ENCODE assay signal across 8 cellular contexts in the genomic region with DNA sequence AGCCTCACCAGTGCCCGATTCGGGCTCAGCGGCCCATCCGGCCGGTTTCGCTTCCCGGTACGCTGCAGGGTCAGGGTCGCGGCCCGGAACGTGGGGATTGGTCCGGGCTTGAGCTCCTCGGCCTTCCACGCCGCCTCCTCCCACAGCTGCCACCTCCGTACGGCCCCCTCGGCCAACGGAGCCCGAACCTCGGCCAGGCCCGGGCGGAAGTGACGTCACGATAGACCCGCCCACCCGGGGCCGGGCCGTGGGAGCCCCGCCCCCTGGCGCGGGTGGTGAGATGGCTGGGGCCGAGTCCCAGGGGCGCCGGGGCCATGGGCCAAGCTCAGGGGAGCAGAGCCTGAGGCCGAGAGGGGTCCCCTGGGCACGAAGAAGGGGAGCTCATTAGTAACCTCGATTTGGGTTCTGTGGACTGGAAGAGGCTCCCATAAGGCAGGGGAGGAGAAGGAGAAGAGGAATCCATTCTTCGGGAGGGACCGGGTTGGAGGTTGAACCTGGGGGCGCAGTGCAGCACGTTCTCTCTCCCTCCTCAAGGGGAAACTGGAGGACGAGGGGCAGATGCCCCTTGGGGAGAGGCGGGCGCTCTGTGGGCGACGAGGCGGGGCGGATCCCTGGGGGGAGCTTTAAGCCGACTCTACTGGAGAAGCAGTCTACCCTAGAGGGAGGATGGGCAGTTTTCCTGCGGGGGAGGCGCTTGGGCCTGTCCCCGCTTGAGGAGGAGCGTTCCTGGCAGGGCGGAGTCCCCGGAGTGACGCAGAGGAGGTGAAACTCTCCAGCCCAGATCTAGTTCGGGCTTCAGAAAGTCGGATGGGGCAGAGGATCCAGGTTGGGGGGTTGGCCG. TPM values are rescaled to one million over a fixed set of nuclear protein-coding genes. Genes with fewer than 3 reads are reported as not detected.
DNase-seq lines count a peak whose midpoint lies in the region; ATAC-seq, FAIRE-seq and TF ChIP-seq lines count a peak whose summit lies in the region.

A gene with protein sequence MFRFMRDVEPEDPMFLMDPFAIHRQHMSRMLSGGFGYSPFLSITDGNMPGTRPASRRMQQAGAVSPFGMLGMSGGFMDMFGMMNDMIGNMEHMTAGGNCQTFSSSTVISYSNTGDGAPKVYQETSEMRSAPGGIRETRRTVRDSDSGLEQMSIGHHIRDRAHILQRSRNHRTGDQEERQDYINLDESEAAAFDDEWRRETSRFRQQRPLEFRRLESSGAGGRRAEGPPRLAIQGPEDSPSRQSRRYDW (minus strand): TSS at position 211 of the 841 bp plus-strand sequence. CDS start 807 bp downstream, outside the sequence.

- H3K4me1 Mint-ChIP-seq in natural killer cell treated with Interleukin-12 subunit alpha and Interleukin-12 subunit beta and Interleukin-15 and Interleukin-18, amount 100 ng/mL, for 72 hours (ENCODE audit: low read depth in 2 of 2), result peaks cover 12 to 22% of the 10 kb centered on the region in 2 donors

- H3K27me3 ChIP-seq in Loucy (ENCODE audit: insufficient read depth, low read length, poor library complexity, severe bottlenecking), result peaks cover 3% of the 10 kb centered on the region

- H3K4me1 ChIP-seq in Loucy (ENCODE audit: insufficient read depth, low read length, poor library complexity, severe bottlenecking), result peaks cover 26% of the 10 kb centered on the region

- H3K9ac ChIP-seq in Loucy (ENCODE audit: low read depth, low read length, poor library complexity, severe bottlenecking), result peak within 1 kb of the TSS; percentile 97

- H3K36me3 Mint-ChIP-seq in natural killer cell treated with Interleukin-12 subunit alpha and Interleukin-12 subunit beta and Interleukin-15 and Interleukin-18, amount 100 ng/mL, for 72 hours, result peaks cover 8% of the 10 kb centered on the region

- peak; percentile 69 for FAIRE-seq in H54 (lab: Jason Lieb, UNC)

- ATAC-seq in natural killer cell treated with Interleukin-12 subunit alpha and Interleukin-12 subunit beta and Interleukin-15 and Interleukin-18, amount 100 ng/mL, for 72 hours, result peak; percentile 95 to 96
- peak; percentile 97 for ATAC-seq in stimulated activated naive CD8-positive, alpha-beta T cell treated with anti-CD3 and anti-CD28 coated beads, Interleukin-15, Interleukin-2, amounts not matched to agents 100 U/mL and 50 U/mL, for 24 hours

- peaks cover 4 to 8% of the 10 kb centered on the region in 2 donors for H3K27me3 Mint-ChIP-seq in natural killer cell treated with Interleukin-12 subunit alpha and Interleukin-12 subunit beta and Interleukin-15 and Interleukin-18, amount 100 ng/mL, for 72 hours

- TF ChIP-seq POLR2A in H54 (IDR thresholded peaks at IDR 0.05; ENCODE audit: low read depth, low read length), result peak; percentile 93
- TF ChIP-seq POLR2A in Raji (IDR thresholded peaks at IDR 0.05; ENCODE audit: insufficient read depth, low read depth, low read length), result peak; percentile 97

- DNase-seq in ELF-1 (ENCODE audit: low read depth, low spot score) (peak; percentile 100), H54 (ENCODE audit: insufficient read length, low spot score) (peak; percentile 92), fibroblast of peridontal ligament (ENCODE audit: extremely low read depth) (peak; percentile 99)
- peak; percentile 94 for DNase-seq in activated T-helper 9 cell treated with anti-CD3 and anti-CD28 coated beads, Interleukin-2, amount 50 U/mL, for 16 hours (ENCODE audit: low read depth)
- peak; percentile 99 for DNase-seq in natural killer cell treated with Interleukin-12 subunit alpha and Interleukin-12 subunit beta and Interleukin-15 and Interleukin-18, amount 100 ng/mL, for 72 hours (ENCODE audit: low spot score)
- DNase-seq in stimulated activated naive CD8-positive, alpha-beta T cell treated with anti-CD3 and anti-CD28 coated beads, Interleukin-15, Interleukin-2, amounts not matched to agents 100 U/mL and 50 U/mL, for 24 hours, result peak; percentile 98

- H3F3A ChIP-seq in Loucy (ENCODE audit: low read depth), result no peaks in the 10 kb centered on the region

- peak within 1 kb of the TSS; percentile 98 for H3K4me2 ChIP-seq in Loucy (ENCODE audit: low read depth, low read length, poor library complexity, severe bottlenecking)

- peaks cover 17% of the 10 kb centered on the region; the same call in 1 of the 2 replicates for H3K36me3 ChIP-seq in Loucy (ENCODE audit: insufficient read depth, low read length)

- H3K27ac Mint-ChIP-seq in natural killer cell treated with Interleukin-12 subunit alpha and Interleukin-12 subunit beta and Interleukin-15 and Interleukin-18, amount 100 ng/mL, for 72 hours, result peak within 1 kb of the TSS; percentile 89

- peak; percentile 91 for TF ChIP-seq CTCF in Loucy (conservative IDR thresholded peaks at IDR 0.05; ENCODE audit: low read length)

- H3K9me2 ChIP-seq in Loucy (replicated peaks; ENCODE audit: low read depth, low read length), result no peaks in the 10 kb centered on the region

- H3K9me3 ChIP-seq in Loucy (ENCODE audit: insufficient read depth, low read depth, low read length), result no peaks in the 10 kb centered on the region

- peaks cover 13% of the 10 kb centered on the region for H4K20me1 ChIP-seq in Loucy (ENCODE audit: insufficient read depth, low read length, poor library complexity, severe bottlenecking)

- H3K9me3 Mint-ChIP-seq in natural killer cell treated with Interleukin-12 subunit alpha and Interleukin-12 subunit beta and Interleukin-15 and Interleukin-18, amount 100 ng/mL, for 72 hours, result no peaks in the 10 kb centered on the region

- peak within 1 kb of the TSS; percentile 87 for H3K4me3 ChIP-seq in Loucy (ENCODE audit: low read length, poor library complexity, severe bottlenecking)

- H3K4me3 Mint-ChIP-seq in natural killer cell treated with Interleukin-12 subunit alpha and Interleukin-12 subunit beta and Interleukin-15 and Interleukin-18, amount 100 ng/mL, for 72 hours, result peak within 1 kb of the TSS; percentile 91

- peaks cover 30% of the 10 kb centered on the region for H3K79me2 ChIP-seq in Loucy (ENCODE audit: insufficient read depth, low read length)

- H2AFZ ChIP-seq in Loucy (ENCODE audit: low read length), result peak within 1 kb of the TSS; percentile 68

RNA-seq across cellular contexts. Expression of the gene that starts here (rescaled TPM):
- 100 to 1,000 TPM in 1 of 2 donors, 10 to 100 TPM in 1; 98.3 to 124 TPM for total RNA-seq in natural killer cell treated with Interleukin-12 subunit alpha and Interleukin-12 subunit beta and Interleukin-15 and Interleukin-18, amount 100 ng/mL, for 72 hours

Comparison
In these comparisons a context has a peak if more than half of its experiments do, and no peak if none do; other contexts are left out.
1. Peak in every context shown above with its lines: DNase-seq, ATAC-seq and H3K4me3 ChIP-seq.